ENCODE assay signal across 12 cellular contexts in the genomic region with DNA sequence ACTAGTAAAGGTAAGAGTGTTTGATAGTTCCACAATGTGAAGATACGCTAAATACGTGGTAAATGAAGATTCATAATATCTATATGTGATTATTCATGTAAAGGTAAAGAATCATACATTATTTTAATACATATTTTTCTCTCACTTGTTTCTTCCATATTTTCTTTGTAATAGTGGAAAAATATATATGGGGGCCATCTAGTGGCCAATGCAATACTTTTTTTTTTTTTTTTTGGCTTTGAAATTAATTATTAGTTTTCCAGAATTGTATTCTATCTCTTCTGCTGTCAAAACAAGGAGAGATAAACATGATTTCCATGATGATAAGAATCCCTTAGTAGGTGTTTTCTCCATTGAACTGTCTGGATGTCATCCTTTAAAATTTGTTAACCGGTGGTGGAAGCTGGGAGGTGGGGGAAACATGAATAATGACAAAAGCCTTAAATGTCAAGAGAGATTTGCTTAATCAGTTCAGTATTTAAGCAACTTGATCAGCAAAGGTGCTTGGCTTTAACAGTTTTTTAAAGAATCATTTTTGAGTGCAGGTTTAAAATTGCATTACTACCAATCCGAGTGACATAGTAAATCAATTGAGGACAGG.
DNase-seq lines count a peak whose midpoint lies in the region; ATAC-seq and TF ChIP-seq lines count a peak whose summit lies in the region.
"Had no signal": no experiment of that assay in that cellular context is flagged by ENCODE, and none has a peak within 500 bp of the region (broad histone marks: within the 10 kb centered on the region; RNA-seq: fewer than 3 reads in every experiment).

No MANE protein-coding gene starts in this region.

- H2AFZ ChIP-seq in DND-41 (ENCODE audit: low read depth, low read length): no peak overlapping the region

- no peaks in the 10 kb centered on the region for H3K4me1 ChIP-seq in DND-41 (ENCODE audit: insufficient read depth, low read length)
- H3K4me1 ChIP-seq: uterus had no signal

- no peaks in the 10 kb centered on the region for H4K20me1 ChIP-seq in DND-41 (ENCODE audit: insufficient read depth, low read length)

- ATAC-seq in DND-41 (ENCODE audit: insufficient read depth, low read depth): no peak
- ATAC-seq in HG02610 (IDR thresholded peaks at IDR 0.05; ENCODE audit: unreplicated experiment): no peak

- H3K4me3 Mint-ChIP-seq in nephron progenitor cell: no peak overlapping the region

- no peak overlapping the region for H3K27ac ChIP-seq in DND-41 (ENCODE audit: low read length)
- H3K27ac ChIP-seq: uterus had no signal

- no peaks in the 10 kb centered on the region for H3K4me1 Mint-ChIP-seq in nephron progenitor cell

- H3K27me3 ChIP-seq in DND-41 (ENCODE audit: insufficient read depth, low read length, poor library complexity): no peaks in the 10 kb centered on the region
- H3K27me3 ChIP-seq: uterus had no signal

- in situ Hi-C loops in astrocyte of the spinal cord (cut with HindIII; ENCODE audit: low sequenced_read_pairs): no loop called here

- H3K36me3 Mint-ChIP-seq in nephron progenitor cell (ENCODE audit: low read depth): no peaks in the 10 kb centered on the region

- H3K27me3 Mint-ChIP-seq in nephron progenitor cell (ENCODE audit: low read depth, poor library complexity): no peaks in the 10 kb centered on the region

- no peak overlapping the region for H3K27ac Mint-ChIP-seq in nephron progenitor cell

- H3K4me3 ChIP-seq in DND-41 (ENCODE audit: low read depth in 1 of 2, low read length in 2 of 2) (no peak overlapping the region), astrocyte of the spinal cord (ENCODE audit: low read depth, low read length) (no peak overlapping the region)
- H3K4me3 ChIP-seq: uterus had no signal

- TF ChIP-seq CTCF in DND-41 (IDR thresholded peaks at IDR 0.05; ENCODE audit: borderline replicate concordance, extremely low read depth, low read length, poor library complexity, severe bottlenecking) (peak; percentile 30), astrocyte of the spinal cord (IDR thresholded peaks at IDR 0.05; ENCODE audit: low read depth, low read length) (peak; percentile 30), nephron progenitor cell (IDR thresholded peaks at IDR 0.05) (peak; percentile 56)

- DNase-seq in DND-41: no peak
- DNase-seq in Kasumi-1 (lab: John Stamatoyannopoulos, UW): peak; percentile 1 to 10
- DNase-seq in astrocyte of the spinal cord (ENCODE audit: low read depth, low spot score): peak; percentile 2
- no peak for DNase-seq in nephron progenitor cell
- no peak for DNase-seq in globus pallidus (ENCODE audit: low spot score)
- no peak for DNase-seq in GDM1 (lab: John Stamatoyannopoulos, UW)
- DNase-seq in NCI-H774 (lab: John Stamatoyannopoulos, UW): no peak
- DNase-seq: activated CD4-positive, alpha-beta T cell treated with anti-CD3 and anti-CD28 coated beads, Interleukin-2, amount 50 U/mL, for 1 hour; activated gamma-delta T cell treated with Interleukin-2 at 50 U/mL for 16 hours; cortex of kidney; uterus had no signal

- H3K79me2 ChIP-seq in DND-41 (ENCODE audit: insufficient read depth, low read length): no peaks in the 10 kb centered on the region

- no peaks in the 10 kb centered on the region for H3K9me3 ChIP-seq in DND-41 (ENCODE audit: insufficient read depth, low read length, severe bottlenecking)
- H3K9me3 ChIP-seq: uterus had no signal

- no peak overlapping the region for H3K4me2 ChIP-seq in DND-41 (ENCODE audit: insufficient read depth, low read length)

- H3K9ac ChIP-seq in DND-41 (ENCODE audit: low read depth, low read length): no peak overlapping the region

- peaks cover 4% of the 10 kb centered on the region for H3K9me3 Mint-ChIP-seq in nephron progenitor cell

- H3K36me3 ChIP-seq in DND-41 (ENCODE audit: insufficient read depth, low read length): no peaks in the 10 kb centered on the region
- H3K36me3 ChIP-seq: uterus had no signal

Comparison
In these comparisons a context has a peak if more than half of its experiments do, and no peak if none do; other contexts are left out.
1. DNase-seq: peak in Kasumi-1 (2 of 2) and astrocyte of the spinal cord (single experiment); none in DND-41 (single experiment), nephron progenitor cell (single experiment), globus pallidus (single experiment), GDM1 (single experiment) and NCI-H774 (single experiment).
2. Peak in every context shown above with its lines, with median percentiles within 50 percentile points of each other: CTCF ChIP-seq.